ENCODE assay signal across 23 cellular contexts in the genomic region with DNA sequence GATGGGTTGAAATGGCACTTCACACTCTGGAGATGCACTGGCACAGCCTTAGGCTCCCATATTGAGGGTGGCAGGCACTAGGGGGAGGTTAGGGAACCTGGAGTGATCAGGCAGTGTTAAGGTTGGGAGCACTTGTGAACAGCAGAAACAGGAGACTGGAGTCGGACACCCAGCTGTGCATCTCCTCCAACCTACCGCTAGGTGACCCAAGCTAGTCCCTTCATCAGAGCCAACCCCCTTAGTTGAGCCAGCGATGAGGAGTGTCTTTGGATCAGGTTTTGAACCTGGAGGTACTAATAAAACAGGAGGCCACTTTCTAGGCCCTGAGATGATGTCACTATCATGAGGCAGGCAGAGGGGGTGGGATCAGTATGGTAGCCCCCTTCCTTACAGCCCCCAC. TPM values are rescaled to one million over a fixed set of nuclear protein-coding genes. Genes with fewer than 3 reads are reported as not detected.
"Had no signal": no experiment of that assay in that cellular context is flagged by ENCODE, and none has a peak within 500 bp of the region (broad histone marks: within the 10 kb centered on the region; RNA-seq: fewer than 3 reads in every experiment).

No MANE protein-coding gene starts in this region.

- H3K4me3 ChIP-seq: cardiac muscle cell, mucosa of descending colon, prostate gland, skin epidermis, tibial nerve, uterus had no signal

- H3K9me3 ChIP-seq: mucosa of descending colon, prostate gland, tibial nerve, uterus had no signal

- H3K27ac ChIP-seq: cardiac muscle cell, epithelial cell of prostate, prostate gland, skin epidermis, tibial nerve, uterus had no signal

- H3K4me1 ChIP-seq: prostate gland, tibial nerve, uterus had no signal

- FAIRE-seq: frontal cortex had no signal

- DNase-seq: activated CD4-positive, alpha-beta T cell treated with anti-CD3 and anti-CD28 coated beads, Interleukin-2, amount 10 ng/mL, durations not matched to agents 7 days and 5 days; activated CD8-positive, alpha-beta T cell treated with anti-CD3 and anti-CD28 coated beads, Interleukin-2, amount 10 ng/mL, durations not matched to agents 7 days and 5 days; activated naive CD4-positive, alpha-beta T cell treated with Interleukin-2 at 50 U/mL for 16 hours; activated naive CD8-positive, alpha-beta T cell treated with anti-CD3 and anti-CD28 coated beads, Interleukin-2, amount 10 ng/mL, durations not matched to agents 7 days and 5 days; activated T-cell treated with anti-CD3 and anti-CD28 coated beads, Interleukin-2, amount 50 U/mL, for 24 hours; effector memory CD8-positive, alpha-beta T cell; mesenchymal stem cell; mucosa of descending colon; naive B cell; stimulated activated naive CD8-positive, alpha-beta T cell treated with anti-CD3 and anti-CD28 coated beads, Interleukin-15, Interleukin-2, amounts not matched to agents 100 U/mL and 50 U/mL, for 24 hours; T1000; uterus had no signal

- H3K27me3 ChIP-seq: cardiac muscle cell, tibial nerve, uterus had no signal

- H3K36me3 ChIP-seq: cardiac muscle cell, prostate gland, tibial nerve, uterus had no signal

RNA-seq across cellular contexts. Expression of a gene that starts 1.7 kb away (rescaled TPM):
- total RNA-seq: activated CD4-positive, alpha-beta T cell treated with anti-CD3 and anti-CD28 coated beads, Interleukin-2, amount 10 ng/mL, durations not matched to agents 7 days and 5 days; activated CD8-positive, alpha-beta T cell treated with anti-CD3 and anti-CD28 coated beads, Interleukin-2, amount 10 ng/mL, durations not matched to agents 7 days and 5 days; activated naive CD8-positive, alpha-beta T cell treated with anti-CD3 and anti-CD28 coated beads, Interleukin-2, amount 10 ng/mL, durations not matched to agents 7 days and 5 days; cardiac muscle cell; dermis microvascular lymphatic vessel endothelial cell; frontal cortex; left ventricle myocardium superior; mucosa of descending colon; osteocyte; right cardiac atrium; tibial nerve; uterus had no signal
- polyA plus RNA-seq: cardiac muscle cell, right cardiac atrium had no signal

RNA-seq across cellular contexts. Expression of a gene that starts 8.0 kb away (rescaled TPM):
- total RNA-seq: activated CD4-positive, alpha-beta T cell treated with anti-CD3 and anti-CD28 coated beads, Interleukin-2, amount 10 ng/mL, durations not matched to agents 7 days and 5 days; activated CD8-positive, alpha-beta T cell treated with anti-CD3 and anti-CD28 coated beads, Interleukin-2, amount 10 ng/mL, durations not matched to agents 7 days and 5 days; activated naive CD8-positive, alpha-beta T cell treated with anti-CD3 and anti-CD28 coated beads, Interleukin-2, amount 10 ng/mL, durations not matched to agents 7 days and 5 days; activated T-helper 2 cell treated with anti-CD3 and anti-CD28 coated beads, Interferon-gamma antibody, Interleukin-2, Interleukin-4, amounts not matched to agents 10 μg/mL and 5 μg/mL and 100 μg/mL, durations not matched to agents 14 hours and 24 hours and 36 hours; cardiac muscle cell; dermis microvascular lymphatic vessel endothelial cell; frontal cortex; left ventricle myocardium superior; mucosa of descending colon; osteocyte; right cardiac atrium; tibial nerve; uterus had no signal
- polyA plus RNA-seq: cardiac muscle cell, right cardiac atrium had no signal
